27 cellular contexts compared by ENCODE assay signal in the genomic region with DNA sequence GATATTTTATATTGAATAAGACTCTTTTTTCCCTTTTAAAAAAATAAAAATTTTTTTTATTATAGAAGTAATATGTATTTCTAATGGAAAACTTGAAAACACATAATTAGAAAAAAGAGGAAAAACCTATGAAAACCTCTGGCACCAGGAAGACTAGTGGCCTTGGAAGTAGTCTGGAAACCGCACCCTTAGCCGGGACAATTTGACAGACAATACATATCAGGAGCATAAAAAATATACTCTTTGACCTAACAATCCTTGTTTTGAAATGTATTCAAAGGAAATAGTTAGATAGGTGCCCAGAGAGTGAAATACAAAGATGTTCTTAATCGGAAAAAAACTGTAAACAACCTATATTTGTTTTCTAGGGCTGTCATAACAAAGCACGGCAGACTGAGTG.
"Had no signal": no experiment of that assay in that cellular context is flagged by ENCODE, and none has a peak within 500 bp of the region (broad histone marks: within the 10 kb centered on the region; RNA-seq: fewer than 3 reads in every experiment).

No MANE protein-coding gene starts in this region.

- H3K36me3 Mint-ChIP-seq: activated naive CD8-positive, alpha-beta T cell had no signal

- H3K4me1 Mint-ChIP-seq: activated CD4-positive, alpha-beta memory T cell treated with anti-CD3 and anti-CD28 coated beads, Interleukin-2, amount 10 ng/mL, durations not matched to agents 7 days and 5 days; central memory CD8-positive, alpha-beta T cell had no signal

- ATAC-seq: activated CD4-positive, alpha-beta T cell treated with anti-CD3 and anti-CD28 coated beads for 36 hours; activated T-cell treated with anti-CD3 and anti-CD28 coated beads, Interleukin-2, amount 50 U/mL, for 4 hours; activated T-helper 17 cell treated with anti-CD3 and anti-CD28 coated beads, Interleukin-2, amount 50 U/mL, for 72 hours; gastroesophageal sphincter had no signal

- H3K4me1 ChIP-seq: gastroesophageal sphincter had no signal

- H3K27ac ChIP-seq: brain microvascular endothelial cell, coronary artery, epithelial cell of prostate, esophagus squamous epithelium, gastroesophageal sphincter had no signal

- H3K9me3 Mint-ChIP-seq: activated CD4-positive, alpha-beta memory T cell treated with anti-CD3 and anti-CD28 coated beads, Interleukin-2, amount 10 ng/mL, durations not matched to agents 7 days and 5 days; activated CD4-positive, alpha-beta T cell treated with anti-CD3 and anti-CD28 coated beads, Interleukin-2, amount 10 ng/mL, durations not matched to agents 24 days and 14 days; activated T-cell treated with anti-CD3 and anti-CD28 coated beads, Interleukin-2, amount 50 U/mL, for 4 hours; activated T-helper 17 cell treated with anti-CD3 and anti-CD28 coated beads, Interleukin-2, amount 50 U/mL, for 72 hours; central memory CD8-positive, alpha-beta T cell had no signal

- FAIRE-seq: astrocyte, bronchial epithelial cell, endometrium, endothelial cell of umbilical vein had no signal

- H3K27me3 ChIP-seq: brain microvascular endothelial cell, esophagus squamous epithelium, gastroesophageal sphincter had no signal

- H3K27ac Mint-ChIP-seq: activated CD4-positive, alpha-beta memory T cell treated with anti-CD3 and anti-CD28 coated beads, Interleukin-2, amount 10 ng/mL, durations not matched to agents 7 days and 5 days; activated CD4-positive, alpha-beta T cell treated with anti-CD3 and anti-CD28 coated beads for 36 hours; activated CD4-positive, alpha-beta T cell treated with anti-CD3 and anti-CD28 coated beads, Interleukin-2, amount 10 ng/mL, durations not matched to agents 24 days and 14 days; activated naive CD8-positive, alpha-beta T cell; activated T-helper 17 cell treated with anti-CD3 and anti-CD28 coated beads, Interleukin-2, amount 50 U/mL, for 72 hours had no signal

- H3K4me3 Mint-ChIP-seq: activated CD4-positive, alpha-beta memory T cell treated with anti-CD3 and anti-CD28 coated beads, Interleukin-2, amount 10 ng/mL, durations not matched to agents 7 days and 5 days; activated CD4-positive, alpha-beta T cell treated with anti-CD3 and anti-CD28 coated beads for 36 hours; activated CD4-positive, alpha-beta T cell treated with anti-CD3 and anti-CD28 coated beads, Interleukin-2, amount 10 ng/mL, durations not matched to agents 24 days and 14 days; activated naive CD8-positive, alpha-beta T cell; activated T-cell treated with anti-CD3 and anti-CD28 coated beads, Interleukin-2, amount 50 U/mL, for 4 hours; activated T-helper 17 cell treated with anti-CD3 and anti-CD28 coated beads, Interleukin-2, amount 50 U/mL, for 72 hours; central memory CD8-positive, alpha-beta T cell had no signal

- H3K4me3 ChIP-seq: coronary artery, esophagus squamous epithelium, gastroesophageal sphincter had no signal

- H3K27me3 Mint-ChIP-seq: activated CD4-positive, alpha-beta memory T cell treated with anti-CD3 and anti-CD28 coated beads, Interleukin-2, amount 10 ng/mL, durations not matched to agents 7 days and 5 days; activated CD4-positive, alpha-beta T cell treated with anti-CD3 and anti-CD28 coated beads for 36 hours; activated CD4-positive, alpha-beta T cell treated with anti-CD3 and anti-CD28 coated beads, Interleukin-2, amount 10 ng/mL, durations not matched to agents 24 days and 14 days; activated naive CD8-positive, alpha-beta T cell; activated T-helper 17 cell treated with anti-CD3 and anti-CD28 coated beads, Interleukin-2, amount 50 U/mL, for 72 hours; central memory CD8-positive, alpha-beta T cell had no signal

- DNase-seq: activated CD4-positive, alpha-beta memory T cell treated with anti-CD3 and anti-CD28 coated beads, Interleukin-2, amount 10 ng/mL, durations not matched to agents 7 days and 5 days; activated CD4-positive, alpha-beta T cell treated with anti-CD3 and anti-CD28 coated beads for 36 hours; activated CD4-positive, alpha-beta T cell treated with anti-CD3 and anti-CD28 coated beads, Interleukin-2, amount 10 ng/mL, durations not matched to agents 24 days and 14 days; activated CD4-positive, CD25-positive, alpha-beta regulatory T cell; activated CD4-positive, CD25-positive, alpha-beta regulatory T cell treated with anti-CD3 and anti-CD28 coated beads, Interleukin-2, amount 50 U/mL, for 72 hours; activated effector memory CD4-positive, alpha-beta T cell treated with Interleukin-2 at 50 U/mL for 16 hours; activated gamma-delta T cell treated with Interleukin-2 at 50 U/mL for 16 hours; activated naive CD4-positive, alpha-beta T cell treated with anti-CD3 and anti-CD28 coated beads, Interleukin-2, amount 50 U/mL, for 16 hours; activated naive CD4-positive, alpha-beta T cell treated with Interleukin-2 at 50 U/mL for 16 hours; activated T-cell treated with anti-CD3 and anti-CD28 coated beads, Interleukin-2, amount 50 U/mL, for 4 hours; amniotic stem cell; anterior cingulate cortex; brain microvascular endothelial cell; effector CD8-positive, alpha-beta T cell; esophagus squamous epithelium; foreskin melanocyte; T-helper 2 cell had no signal
